16 cellular contexts compared by ENCODE assay signal in genomic region chr22:28128827-28129226, GRCh38.
DNase-seq lines count a peak whose midpoint lies in the region; TF ChIP-seq lines count a peak whose summit lies in the region.
"Had no signal": no experiment of that assay in that cellular context is flagged by ENCODE, and none has a peak within 500 bp of the region (broad histone marks: within the 10 kb centered on the region; RNA-seq: fewer than 3 reads in every experiment).

No MANE protein-coding gene starts in this region.

- no peaks in the 10 kb centered on the region for H3K4me1 ChIP-seq in breast epithelium
- peaks cover 21% of the 10 kb centered on the region for H3K4me1 ChIP-seq in iPS-20b (ENCODE audit: insufficient read depth, low read length)
- H3K4me1 ChIP-seq: BLaER1 had no signal

- TF ChIP-seq CTCF in MCF 10A (IDR thresholded peaks at IDR 0.05; ENCODE audit: unreplicated experiment): no peak
- TF ChIP-seq CTCF in breast epithelium (IDR thresholded peaks at IDR 0.05): no peak
- TF ChIP-seq CTCF in GM10266 (IDR thresholded peaks at IDR 0.05; ENCODE audit: control insufficient read depth, insufficient read depth, low read depth, missing control alignments): no peak
- TF ChIP-seq CTCF in HFFc6 (IDR thresholded peaks at IDR 0.05): no peak

- intact Hi-C loops in MCF 10A (cut with micrococcal nuclease) (no loop called here), breast epithelium (cut with DNase I; ENCODE audit: low total_unique reads) (no loop called here)

- H3K9me3 Mint-ChIP-seq in MCF 10A (ENCODE audit: unreplicated experiment): no peaks in the 10 kb centered on the region
- no peaks in the 10 kb centered on the region for H3K9me3 Mint-ChIP-seq in HFFc6
- H3K9me3 Mint-ChIP-seq: CD4-positive, alpha-beta memory T cell had no signal

- no peak overlapping the region for H3K27ac ChIP-seq in breast epithelium
- H3K27ac ChIP-seq in iPS-20b (ENCODE audit: low read length): no peak overlapping the region
- H3K27ac ChIP-seq: BLaER1 had no signal

- H3K27ac Mint-ChIP-seq in MCF 10A (ENCODE audit: low read depth, unreplicated experiment): no peak overlapping the region
- H3K27ac Mint-ChIP-seq in HFFc6: no peak overlapping the region
- H3K27ac Mint-ChIP-seq: CD14-positive monocyte; CD4-positive, alpha-beta memory T cell had no signal

- no peak overlapping the region for H3K4me3 Mint-ChIP-seq in MCF 10A (ENCODE audit: unreplicated experiment)
- no peak overlapping the region for H3K4me3 Mint-ChIP-seq in HFFc6
- H3K4me3 Mint-ChIP-seq: CD14-positive monocyte; CD4-positive, alpha-beta memory T cell had no signal

- no peaks in the 10 kb centered on the region for H3K4me1 Mint-ChIP-seq in MCF 10A (ENCODE audit: insufficient read depth, unreplicated experiment)
- peaks cover 7% of the 10 kb centered on the region for H3K4me1 Mint-ChIP-seq in HFFc6 (ENCODE audit: low read depth)
- H3K4me1 Mint-ChIP-seq: CD14-positive monocyte; CD4-positive, alpha-beta memory T cell had no signal

- TF ChIP-seq POLR2A in breast epithelium (IDR thresholded peaks at IDR 0.05): no peak

- H3K27me3 ChIP-seq in breast epithelium (no peaks in the 10 kb centered on the region), iPS-20b (ENCODE audit: insufficient read depth, low read length) (no peaks in the 10 kb centered on the region)
- H3K27me3 ChIP-seq: BLaER1 had no signal

- H3K27me3 Mint-ChIP-seq in MCF 10A (ENCODE audit: insufficient read depth, unreplicated experiment): peaks cover 16% of the 10 kb centered on the region
- H3K27me3 Mint-ChIP-seq in HFFc6 (ENCODE audit: insufficient read depth): no peaks in the 10 kb centered on the region

- H3K36me3 ChIP-seq in breast epithelium (no peaks in the 10 kb centered on the region), iPS-20b (ENCODE audit: insufficient read depth, low read depth, low read length) (no peaks in the 10 kb centered on the region)
- H3K36me3 ChIP-seq: BLaER1 had no signal

- CTCF ChIA-PET in MCF 10A (lab: Yijun Ruan, JAX): interaction anchor here (1.5 kb wide), 1 partner anchor 701 kb away, joined by 3 read pairs; no protein-coding TSS in a partner anchor

- H3K36me3 Mint-ChIP-seq in MCF 10A (ENCODE audit: insufficient read depth, unreplicated experiment) (no peaks in the 10 kb centered on the region), HFFc6 (ENCODE audit: low read depth) (peaks cover 4% of the 10 kb centered on the region)
- H3K36me3 Mint-ChIP-seq: CD14-positive monocyte; CD4-positive, alpha-beta memory T cell had no signal

- POLR2A ChIA-PET in MCF 10A (lab: Yijun Ruan, JAX): no interaction called here

- H3K9me3 ChIP-seq in breast epithelium (no peaks in the 10 kb centered on the region), iPS-20b (ENCODE audit: insufficient read depth, low read depth, low read length) (peaks cover 5% of the 10 kb centered on the region)
- H3K9me3 ChIP-seq: BLaER1 had no signal

- DNase-seq in MCF 10A (ENCODE audit: unreplicated experiment) (peak; percentile 11), breast epithelium (ENCODE audit: low spot score in 2 of 2) (no peak), amniotic epithelial cell (ENCODE audit: low read depth) (peak; percentile 71), GM10266 (ENCODE audit: extremely low spot score) (no peak), HFFc6 (no peak), activated gamma-delta T cell (lab: John Stamatoyannopoulos, UW) (no peak), COLO829 (ENCODE audit: low spot score) (no peak)
- DNase-seq: 8988T; Calu3; CD4-positive, alpha-beta memory T cell; DMS53; DND-41; EL had no signal

- H3K4me3 ChIP-seq in breast epithelium: no peak overlapping the region
- H3K4me3 ChIP-seq in iPS-20b (ENCODE audit: low read length): peak overlapping the region; percentile 0; the same call in 1 of the 2 replicates
- H3K4me3 ChIP-seq: BLaER1 had no signal

- no TSS peak for BruUV-seq in MCF 10A (replicated peaks; lab: Mats Ljungman, UMichigan)

- H3K9ac ChIP-seq in iPS-20b (ENCODE audit: low read depth, low read length): no peak overlapping the region; the same call in 1 of the 2 replicates
- H3K9ac ChIP-seq: BLaER1 had no signal

Comparison
In these comparisons a context has a peak if more than half of its experiments do, and no peak if none do; other contexts are left out.
1. DNase-seq: peak in MCF 10A (single experiment) and amniotic epithelial cell (single experiment); none in breast epithelium (0 of 2), GM10266 (single experiment), HFFc6 (single experiment), activated gamma-delta T cell (single experiment) and COLO829 (single experiment).